In the genomic region with DNA sequence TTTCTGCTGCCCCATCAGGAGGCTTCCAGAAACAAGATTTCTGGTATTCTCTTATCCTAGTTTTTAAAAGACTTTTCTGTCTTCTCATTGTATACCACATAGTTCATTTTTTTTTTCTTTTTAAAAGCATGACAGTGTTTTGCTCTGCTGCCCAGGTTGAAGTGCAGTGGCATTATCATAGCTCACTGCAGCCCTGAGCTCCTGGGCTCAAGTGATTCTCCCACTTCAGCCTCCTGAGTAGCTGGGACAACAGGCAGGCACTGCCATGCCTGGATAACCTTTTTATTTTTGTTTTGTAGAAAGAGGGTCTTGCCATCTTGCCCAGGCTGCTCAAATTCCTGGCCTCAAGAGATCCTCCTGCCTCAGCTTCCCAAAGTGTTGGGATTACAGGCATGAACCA, we compare ENCODE assay signal across 7 cellular contexts.
"Had no signal": no experiment of that assay in that cellular context is flagged by ENCODE, and none has a peak within 500 bp of the region (broad histone marks: within the 10 kb centered on the region; RNA-seq: fewer than 3 reads in every experiment).

No MANE protein-coding gene starts in this region.

- ATAC-seq: HepG2, K562 had no signal

- H3K4me3 Mint-ChIP-seq: IgD-negative memory B cell had no signal

- H3K4me3 ChIP-seq: K562 had no signal

- H3K27me3 Mint-ChIP-seq: IgD-negative memory B cell had no signal

- H3K27ac Mint-ChIP-seq: IgD-negative memory B cell had no signal

- DNase-seq: IMR-90, KBM-7, KG1 had no signal

- H3K4me1 Mint-ChIP-seq: IgD-negative memory B cell had no signal

- H3K27ac ChIP-seq: HL-60 had no signal

- H3K36me3 Mint-ChIP-seq: IgD-negative memory B cell had no signal
